ENCODE assay signal across 11 cellular contexts in genomic region chr11:96055706-96056387, GRCh38.
DNase-seq lines count a peak whose midpoint lies in the region; ATAC-seq and TF ChIP-seq lines count a peak whose summit lies in the region.
"Had no signal": no experiment of that assay in that cellular context is flagged by ENCODE, and none has a peak within 500 bp of the region (broad histone marks: within the 10 kb centered on the region; RNA-seq: fewer than 3 reads in every experiment).

No MANE protein-coding gene starts in this region.

- H3K27me3 ChIP-seq in HUES6 (ENCODE audit: control insufficient read depth, insufficient read depth, low read length) (no peaks in the 10 kb centered on the region), brain microvascular endothelial cell (replicated peaks) (no peaks in the 10 kb centered on the region)
- H3K27me3 ChIP-seq: cardiac muscle cell had no signal

- no peaks in the 10 kb centered on the region for H3K36me3 Mint-ChIP-seq in nephron (ENCODE audit: low read depth)

- H3K9ac ChIP-seq in HUES6 (ENCODE audit: low read length): peak overlapping the region; percentile 17

- no peaks in the 10 kb centered on the region for H3K9me3 Mint-ChIP-seq in nephron

- 80 to 86% methylated on average over 3 of the region's 3 CpGs for WGBS in lower leg skin, 2 donors

- TF ChIP-seq CTCF in brain microvascular endothelial cell (IDR thresholded peaks at IDR 0.05; ENCODE audit: low read depth, low read length, missing control alignments) (no peak), nephron (IDR thresholded peaks at IDR 0.05; ENCODE audit: unreplicated experiment in 3 of 3) (no peak), lower leg skin (IDR thresholded peaks at IDR 0.05) (no peak)

- H3K4me1 Mint-ChIP-seq in nephron: peaks cover 45% of the 10 kb centered on the region

- no peaks in the 10 kb centered on the region for H3K27me3 Mint-ChIP-seq in nephron (ENCODE audit: low read depth)

- H3K27ac ChIP-seq in HUES6 (ENCODE audit: low read depth, low read length) (peak overlapping the region; percentile 68), brain microvascular endothelial cell (peak overlapping the region; percentile 44)
- H3K27ac ChIP-seq: cardiac muscle cell had no signal

- peak; percentile 67 for DNase-seq in AG08395 (ENCODE audit: low spot score)
- peak; percentile 44 for DNase-seq in brain microvascular endothelial cell
- no peak for DNase-seq in NCI-H526 (lab: John Stamatoyannopoulos, UW)
- DNase-seq in HT-29 (ENCODE audit: low spot score): no peak
- DNase-seq in lower leg skin (ENCODE audit: low spot score in 2 of 2): no peak
- DNase-seq: DMS 273 treated with DMSO at 0.1 percent for 48 hours had no signal

- peak overlapping the region; percentile 3; the same call in 1 of the 2 replicates for H3K4me3 ChIP-seq in HUES6 (ENCODE audit: low read depth, low read length)
- no peak overlapping the region for H3K4me3 ChIP-seq in brain microvascular endothelial cell (ENCODE audit: low read depth, low read length)
- H3K4me3 ChIP-seq in lower leg skin (ENCODE audit: low read depth, poor library complexity, severe bottlenecking): no peak overlapping the region
- H3K4me3 ChIP-seq: cardiac muscle cell, lung had no signal

- H3K27ac Mint-ChIP-seq in nephron: peak overlapping the region; percentile 67 to 95 (median 87)

- peaks cover 24% of the 10 kb centered on the region for H3K4me1 ChIP-seq in HUES6 (ENCODE audit: control insufficient read depth, insufficient read depth, low read length)

- in situ Hi-C loops in brain microvascular endothelial cell (cut with HindIII; ENCODE audit: low pct_ligation_motif_present, low sequenced_read_pairs): no loop called here

- TF ChIP-seq POLR2A in lower leg skin (IDR thresholded peaks at IDR 0.05): no peak

- intact Hi-C loops in lower leg skin (cut with DNase I; ENCODE audit: low total_unique reads): no loop called here

- H3K36me3 ChIP-seq in HUES6 (ENCODE audit: control insufficient read depth, insufficient read depth, low read length) (no peaks in the 10 kb centered on the region), brain microvascular endothelial cell (replicated peaks) (no peaks in the 10 kb centered on the region)
- H3K36me3 ChIP-seq: cardiac muscle cell had no signal

- ATAC-seq in GM21786 (IDR thresholded peaks at IDR 0.05; ENCODE audit: unreplicated experiment): no peak

- no peaks in the 10 kb centered on the region for H3K9me3 ChIP-seq in HUES6 (ENCODE audit: control insufficient read depth, insufficient read depth, low read depth, low read length)

- no peak overlapping the region for H3K4me3 Mint-ChIP-seq in nephron

Comparison
In these comparisons a context has a peak if more than half of its experiments do, and no peak if none do; other contexts are left out.
1. DNase-seq: peak in AG08395 (single experiment) and brain microvascular endothelial cell (single experiment); none in NCI-H526 (0 of 2), HT-29 (single experiment) and lower leg skin (0 of 2).